ENCODE assay signal across 20 cellular contexts in genomic region chr11:72767203-72768062, GRCh38. TPM values are rescaled to one million over a fixed set of nuclear protein-coding genes. Genes with fewer than 3 reads are reported as not detected.
A peak's percentile ranks its signal among the peaks of the same experiment; 100 is the strongest.
DNase-seq lines count a peak whose midpoint lies in the region; ATAC-seq, FAIRE-seq and TF ChIP-seq lines count a peak whose summit lies in the region.
"Had no signal": no experiment of that assay in that cellular context is flagged by ENCODE, and none has a peak within 500 bp of the region (broad histone marks: within the 10 kb centered on the region; RNA-seq: fewer than 3 reads in every experiment).

No MANE protein-coding gene starts in this region.

- H3K4me3 Mint-ChIP-seq in stimulated activated naive CD8-positive, alpha-beta T cell treated with anti-CD3 and anti-CD28 coated beads, Interleukin-15, Interleukin-2, amounts not matched to agents 100 ng/mL and 50 ng/mL, for 24 hours: no peak overlapping the region
- H3K4me3 Mint-ChIP-seq in stimulated activated naive CD8-positive, alpha-beta T cell treated with anti-CD3 and anti-CD28 coated beads, Interleukin-15, amount 100 ng/mL, for 72 hours: no peak overlapping the region
- no peak overlapping the region for H3K4me3 Mint-ChIP-seq in type B pancreatic cell
- H3K4me3 Mint-ChIP-seq: CD8-positive, alpha-beta memory T cell had no signal

- peaks cover 14% of the 10 kb centered on the region for H3K4me1 Mint-ChIP-seq in stimulated activated naive CD8-positive, alpha-beta T cell treated with anti-CD3 and anti-CD28 coated beads, Interleukin-15, Interleukin-2, amounts not matched to agents 100 ng/mL and 50 ng/mL, for 24 hours (ENCODE audit: low read depth)
- peaks cover 18% of the 10 kb centered on the region for H3K4me1 Mint-ChIP-seq in stimulated activated naive CD8-positive, alpha-beta T cell treated with anti-CD3 and anti-CD28 coated beads, Interleukin-15, amount 100 ng/mL, for 72 hours
- H3K4me1 Mint-ChIP-seq in type B pancreatic cell (ENCODE audit: unreplicated experiment): peaks cover 40% of the 10 kb centered on the region

- no peaks in the 10 kb centered on the region for H3K36me3 Mint-ChIP-seq in stimulated activated naive CD8-positive, alpha-beta T cell treated with anti-CD3 and anti-CD28 coated beads, Interleukin-15, Interleukin-2, amounts not matched to agents 100 ng/mL and 50 ng/mL, for 24 hours (ENCODE audit: low read depth)
- H3K36me3 Mint-ChIP-seq in type B pancreatic cell: no peaks in the 10 kb centered on the region

- POLR2A ChIA-PET in HepG2 (lab: Yijun Ruan, JAX): interaction anchor here (2.1 to 4.4 kb wide), 4 partner anchors 10 to 27 kb away, joined by 13 to 52 read pairs (median 24); partner anchors contain the start of gene STARD10

- peaks cover 12 to 33% of the 10 kb centered on the region in 2 experiments; a peak in 4 of 5 replicates for H3K36me3 ChIP-seq in HepG2 (replicated peaks in 1 of 2; ENCODE audit: control insufficient read depth in 1 of 2, insufficient read depth in 2 of 2, low read length in 2 of 2)
- H3K36me3 ChIP-seq: BLaER1 treated with 17β-estradiol and CSF1 and Interleukin-3, amounts not matched to agents 10 nM and 100 nM; HAP-1 had no signal

- peak overlapping the region; percentile 4 for H3K27ac Mint-ChIP-seq in stimulated activated naive CD8-positive, alpha-beta T cell treated with anti-CD3 and anti-CD28 coated beads, Interleukin-15, Interleukin-2, amounts not matched to agents 100 ng/mL and 50 ng/mL, for 24 hours
- H3K27ac Mint-ChIP-seq in stimulated activated naive CD8-positive, alpha-beta T cell treated with anti-CD3 and anti-CD28 coated beads, Interleukin-15, amount 100 ng/mL, for 72 hours: no peak overlapping the region
- peak overlapping the region; percentile 73 for H3K27ac Mint-ChIP-seq in type B pancreatic cell

- peaks cover 60% of the 10 kb centered on the region for H3K79me2 ChIP-seq in HepG2 (ENCODE audit: insufficient read depth, low read length)

- no peaks in the 10 kb centered on the region for H3K9me3 ChIP-seq in HepG2 (ENCODE audit: low read length)
- H3K9me3 ChIP-seq: BLaER1 treated with 17β-estradiol and CSF1 and Interleukin-3, amounts not matched to agents 10 nM and 100 nM; HAP-1 had no signal

- no peak for ATAC-seq in stimulated activated naive CD8-positive, alpha-beta T cell treated with anti-CD3 and anti-CD28 coated beads, Interleukin-15, amount 100 ng/mL, for 72 hours
- ATAC-seq in HepG2: peak; percentile 29; the same call in 2 of the 3 replicates
- ATAC-seq in GM21447 (IDR thresholded peaks at IDR 0.05; ENCODE audit: unreplicated experiment): no peak
- ATAC-seq: PC-3 had no signal

- no TSS peak for BruUV-seq in HepG2 (replicated peaks; lab: Mats Ljungman, UMichigan)

- TF ChIP-seq EP300 in HepG2 (IDR thresholded peaks at IDR 0.05; ENCODE audit: low read depth in 2 of 2, low read length in 2 of 2): no peak
- no peak for TF ChIP-seq EP300 in HepG2 (CRISPR knock-in tag; IDR thresholded peaks at IDR 0.05; ENCODE audit: borderline replicate concordance)

- 75% methylated on average over 2 of the region's 4 CpGs for WGBS in HepG2 (ENCODE audit: low lambda C conversion rate)

- TF ChIP-seq CTCF in HepG2 (CRISPR knock-in tag; IDR thresholded peaks at IDR 0.05) (no peak), type B pancreatic cell (conservative IDR thresholded peaks at IDR 0.05) (no peak), foreskin fibroblast (IDR thresholded peaks at IDR 0.05; ENCODE audit: low read depth, low read length) (no peak)

- no peaks in the 10 kb centered on the region for H3K27me3 Mint-ChIP-seq in stimulated activated naive CD8-positive, alpha-beta T cell treated with anti-CD3 and anti-CD28 coated beads, Interleukin-15, Interleukin-2, amounts not matched to agents 100 ng/mL and 50 ng/mL, for 24 hours
- no peaks in the 10 kb centered on the region for H3K27me3 Mint-ChIP-seq in stimulated activated naive CD8-positive, alpha-beta T cell treated with anti-CD3 and anti-CD28 coated beads, Interleukin-15, amount 100 ng/mL, for 72 hours
- no peaks in the 10 kb centered on the region for H3K27me3 Mint-ChIP-seq in type B pancreatic cell

- H3K9me3 Mint-ChIP-seq in stimulated activated naive CD8-positive, alpha-beta T cell treated with anti-CD3 and anti-CD28 coated beads, Interleukin-15, Interleukin-2, amounts not matched to agents 100 ng/mL and 50 ng/mL, for 24 hours: no peaks in the 10 kb centered on the region
- H3K9me3 Mint-ChIP-seq in stimulated activated naive CD8-positive, alpha-beta T cell treated with anti-CD3 and anti-CD28 coated beads, Interleukin-15, amount 100 ng/mL, for 72 hours: no peaks in the 10 kb centered on the region
- no peaks in the 10 kb centered on the region for H3K9me3 Mint-ChIP-seq in type B pancreatic cell
- H3K9me3 Mint-ChIP-seq: CD8-positive, alpha-beta memory T cell had no signal

- FAIRE-seq in HepG2 (lab: Jason Lieb, UNC): peak; percentile 49

- in situ Hi-C loops in HepG2 (cut with HindIII; ENCODE audit: extremely low pct_ligation_motif_present, low pct_unique_long_range_greater_than_20kb): no loop called here

- no peak for DNase-seq in stimulated activated naive CD8-positive, alpha-beta T cell treated with anti-CD3 and anti-CD28 coated beads, Interleukin-15, amount 100 ng/mL, for 72 hours
- peak; percentile 16 for DNase-seq in NCI-H82 treated with DMSO at 0.1 percent for 48 hours (lab: John Stamatoyannopoulos, UW; ENCODE audit: unreplicated experiment)
- DNase-seq in HepG2 (ENCODE audit: low spot score): no peak
- DNase-seq in type B pancreatic cell (ENCODE audit: extremely low spot score, unreplicated experiment): no peak
- DNase-seq in NCI-H146 treated with DMSO at 0.1 percent for 48 hours (lab: John Stamatoyannopoulos, UW; ENCODE audit: unreplicated experiment): no peak
- no peak for DNase-seq in foreskin fibroblast
- DNase-seq: 8988T; CD8-positive, alpha-beta memory T cell; DMS53; GF-D8; Kasumi-1; NCI-H1417; NCI-H187 treated with DMSO at 0.1 percent for 48 hours; NCI-H774; PC-3; SHP77 had no signal

- H3K27me3 ChIP-seq in HepG2 (ENCODE audit: control insufficient read depth in 1 of 2, insufficient read depth in 2 of 2, low read length in 2 of 2): no peaks in the 10 kb centered on the region
- H3K27me3 ChIP-seq: BLaER1 treated with 17β-estradiol and CSF1 and Interleukin-3, amounts not matched to agents 10 nM and 100 nM had no signal

- H4K20me1 ChIP-seq in HepG2 (ENCODE audit: insufficient read depth, low read length): peaks cover 3% of the 10 kb centered on the region; the same call in 1 of the 2 replicates

- no peak for TF ChIP-seq RAD21 in HepG2 (CRISPR knock-in tag; IDR thresholded peaks at IDR 0.05)

- intact Hi-C loops in HepG2 (cut with micrococcal nuclease; ENCODE audit: unreplicated experiment): loop anchor here (2.0 kb wide), 2 partner anchors 15 to 19 kb away; partner anchors contain the start of gene ARAP1

- H3K9ac ChIP-seq in HepG2 (ENCODE audit: insufficient read depth, low read depth, low read length): 0 out of 2 replicates have a peak overlapping the region, but pooled peaks have one; percentile 36
- H3K9ac ChIP-seq: BLaER1 treated with 17β-estradiol and CSF1 and Interleukin-3, amounts not matched to agents 10 nM and 100 nM had no signal

- CTCF ChIA-PET in HepG2 (lab: Yijun Ruan, JAX; ENCODE audit: low intra/inter-chr PET ratio, low total read pairs): interaction anchor here (1.0 kb wide), 1 partner anchor 26 kb away, joined by 7 read pairs; the partner anchor contains the start of gene STARD10

- TF ChIP-seq POLR2A in HepG2 (IDR thresholded peaks at IDR 0.05; ENCODE audit: insufficient read depth in 1 of 2, low read depth in 2 of 2, low read length in 2 of 2): no peak

- no peak overlapping the region for H2AFZ ChIP-seq in HepG2 (ENCODE audit: low read length)

- H3K4me1 ChIP-seq in HepG2 (ENCODE audit: insufficient read depth, low read length): peaks cover 64% of the 10 kb centered on the region
- H3K4me1 ChIP-seq: HAP-1 had no signal

- peak overlapping the region; percentile 88 for H3K27ac ChIP-seq in HepG2 (ENCODE audit: extremely low read length, insufficient read depth, low read length)
- H3K27ac ChIP-seq: BLaER1 treated with 17β-estradiol and CSF1 and Interleukin-3, amounts not matched to agents 10 nM and 100 nM had no signal

- peak overlapping the region in 1 of 3 experiments; percentile 12; a peak in 1 of 6 replicates for H3K4me3 ChIP-seq in HepG2 (replicated peaks in 1 of 3; ENCODE audit: insufficient read depth in 1 of 3, low read depth in 2 of 3, low read length in 3 of 3)
- H3K4me3 ChIP-seq in foreskin fibroblast (ENCODE audit: low read depth in 1 of 2, low read length in 2 of 2): no peak overlapping the region
- H3K4me3 ChIP-seq: BLaER1 treated with 17β-estradiol and CSF1 and Interleukin-3, amounts not matched to agents 10 nM and 100 nM; HAP-1 had no signal

- H3K4me2 ChIP-seq in HepG2 (ENCODE audit: low read depth, low read length): peak overlapping the region; percentile 92

RNA-seq across cellular contexts. Expression of gene ARAP1, which starts 15.2 kb away (rescaled TPM):
- 55.2 and 55.5 TPM in 2 replicates for total RNA-seq in HepG2 (2016; rRNA removed; fragmentation: Illumina TruSeq; extraction: Trizol)
- 21.9 TPM in 2 replicates for total RNA-seq in HepG2 (2016; cell fraction: cytosol; rRNA removed; fragmentation: Illumina TruSeq; extraction: Trizol; ENCODE audit: low read depth)
- 49.1 and 52.3 TPM in 2 replicates for total RNA-seq in HepG2 (2016; cell fraction: insoluble cytoplasmic fraction; rRNA removed; fragmentation: Illumina TruSeq; extraction: Trizol)
- total RNA-seq in HepG2 (2016; cell fraction: membrane; rRNA removed; fragmentation: Illumina TruSeq; extraction: Trizol): 15.6 and 18.1 TPM in 2 replicates
- total RNA-seq in HepG2 (2016; cell fraction: nucleus; rRNA removed; fragmentation: Illumina TruSeq; extraction: Trizol): 76.5 and 77.3 TPM in 2 replicates
- 43.2 and 64.0 TPM in 2 replicates for polyA plus RNA-seq in HepG2 (2011; rRNA removed)
- polyA plus RNA-seq in HepG2 (2011; cell fraction: cytosol; rRNA removed): 27.5 and 37.2 TPM in 2 replicates
- 341 and 362 TPM in 2 replicates for polyA plus RNA-seq in HepG2 (2011; cell fraction: nucleus; rRNA removed)
- polyA plus RNA-seq in HepG2 (2012): 33.2 and 39.7 TPM in 2 replicates
- polyA plus RNA-seq in HepG2 (2016; cell fraction: cytosol; fragmentation: Illumina TruSeq; extraction: Trizol; ENCODE audit: low read depth): 2.2 and 3.2 TPM in 2 replicates
- 40.0 and 49.8 TPM in 2 replicates for polyA plus RNA-seq in HepG2 (2016; cell fraction: insoluble cytoplasmic fraction; fragmentation: Illumina TruSeq; extraction: Trizol; ENCODE audit: low read depth)
- 5.5 and 6.6 TPM in 2 replicates for polyA plus RNA-seq in HepG2 (2016; cell fraction: membrane; fragmentation: Illumina TruSeq; extraction: Trizol; ENCODE audit: low read depth)
- polyA plus RNA-seq in HepG2 (2016; cell fraction: nucleus; fragmentation: Illumina TruSeq; extraction: Trizol; ENCODE audit: insufficient read depth, low read depth): 163 and 180 TPM in 2 replicates
- 42.6 and 95.7 TPM in 2 replicates for polyA minus RNA-seq in HepG2 (2011; rRNA and poly(A)+ RNA removed; ENCODE audit: low replicate concordance)
- 32.2 and 38.2 TPM in 2 replicates for polyA minus RNA-seq in HepG2 (2011; cell fraction: cytosol; rRNA and poly(A)+ RNA removed)
- polyA minus RNA-seq in HepG2 (2011; cell fraction: nucleus; rRNA and poly(A)+ RNA removed): 73.1 and 90.3 TPM in 2 replicates
- 80.5 and 149 TPM in 2 replicates for total RNA-seq in type B pancreatic cell (ENCODE audit: low replicate concordance)

RNA-seq across cellular contexts. Expression of gene STARD10, which starts 26.4 kb away (rescaled TPM):
- total RNA-seq in HepG2 (2016; rRNA removed; fragmentation: Illumina TruSeq; extraction: Trizol): 248 and 341 TPM in 2 replicates
- total RNA-seq in HepG2 (2016; cell fraction: cytosol; rRNA removed; fragmentation: Illumina TruSeq; extraction: Trizol; ENCODE audit: low read depth): 1,658 and 1,675 TPM in 2 replicates
- total RNA-seq in HepG2 (2016; cell fraction: insoluble cytoplasmic fraction; rRNA removed; fragmentation: Illumina TruSeq; extraction: Trizol): 231 and 367 TPM in 2 replicates
- total RNA-seq in HepG2 (2016; cell fraction: membrane; rRNA removed; fragmentation: Illumina TruSeq; extraction: Trizol): 1,130 and 1,245 TPM in 2 replicates
- total RNA-seq in HepG2 (2016; cell fraction: nucleus; rRNA removed; fragmentation: Illumina TruSeq; extraction: Trizol): 138 and 147 TPM in 2 replicates
- 260 and 311 TPM in 2 replicates for polyA plus RNA-seq in HepG2 (2011; rRNA removed)
- 248 and 317 TPM in 2 replicates for polyA plus RNA-seq in HepG2 (2011; cell fraction: cytosol; rRNA removed)
- polyA plus RNA-seq in HepG2 (2011; cell fraction: nucleus; rRNA removed): 146 and 149 TPM in 2 replicates
- 146 and 179 TPM in 2 replicates for polyA plus RNA-seq in HepG2 (2012)
- polyA plus RNA-seq in HepG2 (2016; cell fraction: cytosol; fragmentation: Illumina TruSeq; extraction: Trizol; ENCODE audit: low read depth): 2,121 and 2,355 TPM in 2 replicates
- polyA plus RNA-seq in HepG2 (2016; cell fraction: insoluble cytoplasmic fraction; fragmentation: Illumina TruSeq; extraction: Trizol; ENCODE audit: low read depth): 324 and 400 TPM in 2 replicates
- polyA plus RNA-seq in HepG2 (2016; cell fraction: membrane; fragmentation: Illumina TruSeq; extraction: Trizol; ENCODE audit: low read depth): 1,491 and 1,549 TPM in 2 replicates
- 357 and 378 TPM in 2 replicates for polyA plus RNA-seq in HepG2 (2016; cell fraction: nucleus; fragmentation: Illumina TruSeq; extraction: Trizol; ENCODE audit: insufficient read depth, low read depth)
- 15.4 and 222 TPM in 2 replicates for polyA minus RNA-seq in HepG2 (2011; rRNA and poly(A)+ RNA removed; ENCODE audit: low replicate concordance)
- 77.0 and 88.8 TPM in 2 replicates for polyA minus RNA-seq in HepG2 (2011; cell fraction: cytosol; rRNA and poly(A)+ RNA removed)
- 41.4 and 44.8 TPM in 2 replicates for polyA minus RNA-seq in HepG2 (2011; cell fraction: nucleus; rRNA and poly(A)+ RNA removed)
- total RNA-seq in type B pancreatic cell (ENCODE audit: low replicate concordance): 170 and 313 TPM in 2 replicates

RNA-seq across cellular contexts. Expression of gene ATG16L2, which starts 46.8 kb away (rescaled TPM):
- total RNA-seq in HepG2 (2016; rRNA removed; fragmentation: Illumina TruSeq; extraction: Trizol) (0.79 and 6.2 TPM in 2 replicates), type B pancreatic cell (ENCODE audit: low replicate concordance) (26.3 and 29.5 TPM in 2 replicates)
- total RNA-seq in HepG2 (2016; cell fraction: cytosol; rRNA removed; fragmentation: Illumina TruSeq; extraction: Trizol; ENCODE audit: low read depth): 0.71 and 1.1 TPM in 2 replicates
- total RNA-seq in HepG2 (2016; cell fraction: insoluble cytoplasmic fraction; rRNA removed; fragmentation: Illumina TruSeq; extraction: Trizol): 0.88 and 6.5 TPM in 2 replicates
- 0.93 and 2.4 TPM in 2 replicates for total RNA-seq in HepG2 (2016; cell fraction: membrane; rRNA removed; fragmentation: Illumina TruSeq; extraction: Trizol)
- 11.6 and 12.0 TPM in 2 replicates for total RNA-seq in HepG2 (2016; cell fraction: nucleus; rRNA removed; fragmentation: Illumina TruSeq; extraction: Trizol)
- 14.8 and 19.3 TPM in 2 replicates for polyA plus RNA-seq in HepG2 (2011; rRNA removed)
- polyA plus RNA-seq in HepG2 (2011; cell fraction: cytosol; rRNA removed): 2.1 and 3.0 TPM in 2 replicates
- polyA plus RNA-seq in HepG2 (2011; cell fraction: nucleus; rRNA removed): 251 and 263 TPM in 2 replicates
- polyA plus RNA-seq in HepG2 (2012): 8.2 and 9.1 TPM in 2 replicates
- 0.28 and 0.58 TPM in 2 replicates for polyA plus RNA-seq in HepG2 (2016; cell fraction: cytosol; fragmentation: Illumina TruSeq; extraction: Trizol; ENCODE audit: low read depth)
- 0.75 and 1.2 TPM in 2 replicates for polyA plus RNA-seq in HepG2 (2016; cell fraction: insoluble cytoplasmic fraction; fragmentation: Illumina TruSeq; extraction: Trizol; ENCODE audit: low read depth)
- polyA plus RNA-seq in HepG2 (2016; cell fraction: membrane; fragmentation: Illumina TruSeq; extraction: Trizol; ENCODE audit: low read depth): 0.56 and 0.72 TPM in 2 replicates
- 31.9 and 32.0 TPM in 2 replicates for polyA plus RNA-seq in HepG2 (2016; cell fraction: nucleus; fragmentation: Illumina TruSeq; extraction: Trizol; ENCODE audit: insufficient read depth, low read depth)
- polyA minus RNA-seq in HepG2 (2011; rRNA and poly(A)+ RNA removed; ENCODE audit: low replicate concordance): 9.4 and 19.0 TPM in 2 replicates
- polyA minus RNA-seq in HepG2 (2011; cell fraction: cytosol; rRNA and poly(A)+ RNA removed): 0.69 and 0.97 TPM in 2 replicates
- 25.1 and 27.8 TPM in 2 replicates for polyA minus RNA-seq in HepG2 (2011; cell fraction: nucleus; rRNA and poly(A)+ RNA removed)

Comparison
In these comparisons a context has a peak if more than half of its experiments do, and no peak if none do; other contexts are left out.
1. H3K27ac Mint-ChIP-seq: peak in stimulated activated naive CD8-positive, alpha-beta T cell treated with anti-CD3 and anti-CD28 coated beads, Interleukin-15, Interleukin-2, amounts not matched to agents 100 ng/mL and 50 ng/mL, for 24 hours (single experiment) and type B pancreatic cell (single experiment); none in stimulated activated naive CD8-positive, alpha-beta T cell treated with anti-CD3 and anti-CD28 coated beads, Interleukin-15, amount 100 ng/mL, for 72 hours (0 of 2).